ENCODE assay signal across 8 cellular contexts in genomic region chr10:102661614-102662133, GRCh38. TPM values are rescaled to one million over a fixed set of nuclear protein-coding genes. Genes with fewer than 3 reads are reported as not detected.
DNase-seq lines count a peak whose midpoint lies in the region; ATAC-seq and TF ChIP-seq lines count a peak whose summit lies in the region.

No MANE protein-coding gene starts in this region.

- no peak for DNase-seq in GM23338 (ENCODE audit: low spot score)
- DNase-seq in activated CD8-positive, alpha-beta T cell treated with anti-CD3 and anti-CD28 coated beads, Interleukin-2, amount 10 ng/mL, durations not matched to agents 7 days and 5 days = no peak
- DNase-seq in foreskin melanocyte = no peak
- no peak for DNase-seq in NK-92 treated with Interleukin-12 subunit alpha and Interleukin-12 subunit beta, amount 100 ng/mL, for 24 hours (lab: John Stamatoyannopoulos, UW)
- no peak for DNase-seq in cerebellar cortex (ENCODE audit: low spot score)

- TF ChIP-seq CTCF in DOHH2 (IDR thresholded peaks at IDR 0.05; ENCODE audit: low read depth, low read length, poor library complexity, severe bottlenecking) = no peak
- no peak for TF ChIP-seq CTCF in GM23338 (conservative IDR thresholded peaks at IDR 0.05; ENCODE audit: low read depth in 2 of 2)

- no peaks in the 10 kb centered on the region for H3K9me3 Mint-ChIP-seq in GM23338
- no peaks in the 10 kb centered on the region for H3K9me3 Mint-ChIP-seq in activated CD8-positive, alpha-beta T cell treated with anti-CD3 and anti-CD28 coated beads, Interleukin-2, amount 10 ng/mL, durations not matched to agents 7 days and 5 days (ENCODE audit: insufficient read depth)

- H3K4me1 ChIP-seq in DOHH2 (ENCODE audit: control insufficient read depth, low read length) (peaks cover 45% of the 10 kb centered on the region), GM23338 (ENCODE audit: insufficient read depth) (peaks cover 13% of the 10 kb centered on the region; the same call in 1 of the 2 replicates), mucosa of rectum (ENCODE audit: control insufficient read depth in 2 of 2, insufficient read depth in 2 of 2, low read length in 2 of 2) (peaks cover 39 to 40% of the 10 kb centered on the region in 2 donors)

- H3K27ac ChIP-seq in DOHH2 (ENCODE audit: low read depth, low read length) = peak overlapping the region; percentile 58
- no peak overlapping the region for H3K27ac ChIP-seq in GM23338 (ENCODE audit: low read depth)
- H3K27ac ChIP-seq in mucosa of rectum (ENCODE audit: low read depth in 2 of 2, low read length in 2 of 2) = peak overlapping the region; percentile 47 to 70

- H3K4me3 ChIP-seq in DOHH2 (ENCODE audit: low read length) (peak overlapping the region; percentile 59; the same call in 1 of the 2 replicates), GM23338 (no peak overlapping the region), mucosa of rectum (ENCODE audit: low read length in 2 of 2) (peak overlapping the region in 1 of 2 donors; percentile 33)

- CTCF ChIA-PET in activated CD8-positive, alpha-beta T cell treated with anti-CD3 and anti-CD28 coated beads, Interleukin-2, amount 10 ng/mL, durations not matched to agents 7 days and 5 days (lab: Charles Lee) = interaction anchor here (0.7 to 8.4 kb wide), 8 partner anchors 8 to 66 kb away, joined by 3 to 61 read pairs (median 7); partner anchors contain the start of genes ARL3, SFXN2 and TRIM8

- no peaks in the 10 kb centered on the region for H4K20me1 ChIP-seq in DOHH2 (ENCODE audit: control insufficient read depth, insufficient read depth, low read depth, low read length)
- no peaks in the 10 kb centered on the region for H4K20me1 ChIP-seq in GM23338 (replicated peaks; ENCODE audit: insufficient read depth)

- no peak overlapping the region for H2AFZ ChIP-seq in GM23338

- no peaks in the 10 kb centered on the region for H3K79me2 ChIP-seq in DOHH2 (ENCODE audit: control insufficient read depth, low read length)
- H3K79me2 ChIP-seq in GM23338 (replicated peaks; ENCODE audit: insufficient read depth) = no peaks in the 10 kb centered on the region

- H3K27me3 Mint-ChIP-seq in GM23338 (ENCODE audit: insufficient read depth, low read depth, poor library complexity) = peaks cover 13% of the 10 kb centered on the region
- no peaks in the 10 kb centered on the region for H3K27me3 Mint-ChIP-seq in activated CD8-positive, alpha-beta T cell treated with anti-CD3 and anti-CD28 coated beads, Interleukin-2, amount 10 ng/mL, durations not matched to agents 7 days and 5 days (ENCODE audit: low read depth)

- H3K36me3 Mint-ChIP-seq in GM23338 (ENCODE audit: low read depth) = peaks cover 13% of the 10 kb centered on the region
- H3K36me3 Mint-ChIP-seq in activated CD8-positive, alpha-beta T cell treated with anti-CD3 and anti-CD28 coated beads, Interleukin-2, amount 10 ng/mL, durations not matched to agents 7 days and 5 days (ENCODE audit: low read depth) = peaks cover 19% of the 10 kb centered on the region

- H3K9me3 ChIP-seq in DOHH2 (ENCODE audit: control insufficient read depth, insufficient read depth, low read length) = no peaks in the 10 kb centered on the region
- H3K9me3 ChIP-seq in mucosa of rectum (ENCODE audit: control insufficient read depth in 2 of 2, low read length in 2 of 2) = no peaks in the 10 kb centered on the region

- POLR2A ChIA-PET in activated CD8-positive, alpha-beta T cell treated with anti-CD3 and anti-CD28 coated beads, Interleukin-2, amount 10 ng/mL, durations not matched to agents 7 days and 5 days (lab: Charles Lee) = interaction anchor here (0.6 to 5.1 kb wide), 8 partner anchors 8 to 266 kb away, joined by 3 to 49 read pairs (median 10); partner anchors contain the start of genes ARL3, NFKB2, SFXN2 and TRIM8

- H3K4me2 ChIP-seq in DOHH2 (ENCODE audit: low read length) (peak overlapping the region; percentile 80), GM23338 (peak overlapping the region; percentile 58)

- H3F3A ChIP-seq in DOHH2 (ENCODE audit: control insufficient read depth, insufficient read depth) = peaks cover 11% of the 10 kb centered on the region; the same call in 1 of the 2 replicates
- H3F3A ChIP-seq in GM23338 (replicated peaks; ENCODE audit: low read depth) = no peaks in the 10 kb centered on the region

- H3K36me3 ChIP-seq in DOHH2 (ENCODE audit: control insufficient read depth, low read length) (peaks cover 21% of the 10 kb centered on the region), GM23338 (ENCODE audit: insufficient read depth) (no peaks in the 10 kb centered on the region), mucosa of rectum (ENCODE audit: control insufficient read depth in 2 of 2, insufficient read depth in 2 of 2, low read length in 2 of 2) (peaks cover 8% of the 10 kb centered on the region in 2 donors)

- H3K27me3 ChIP-seq in DOHH2 (ENCODE audit: control insufficient read depth, low read length) = no peaks in the 10 kb centered on the region
- H3K27me3 ChIP-seq in GM23338 (ENCODE audit: insufficient read depth) = no peaks in the 10 kb centered on the region
- H3K27me3 ChIP-seq in mucosa of rectum (ENCODE audit: control insufficient read depth in 2 of 2, insufficient read depth in 2 of 2, low read length in 2 of 2) = no peaks in the 10 kb centered on the region

- no peak overlapping the region for H3K27ac Mint-ChIP-seq in GM23338
- H3K27ac Mint-ChIP-seq in activated CD8-positive, alpha-beta T cell treated with anti-CD3 and anti-CD28 coated beads, Interleukin-2, amount 10 ng/mL, durations not matched to agents 7 days and 5 days = peak overlapping the region; percentile 91

- peaks cover 13% of the 10 kb centered on the region; the same call in 2 of the 3 replicates for H3K4me1 Mint-ChIP-seq in GM23338
- peaks cover 54% of the 10 kb centered on the region for H3K4me1 Mint-ChIP-seq in activated CD8-positive, alpha-beta T cell treated with anti-CD3 and anti-CD28 coated beads, Interleukin-2, amount 10 ng/mL, durations not matched to agents 7 days and 5 days (ENCODE audit: low read depth)

- H3K4me3 Mint-ChIP-seq in GM23338 = no peak overlapping the region
- H3K4me3 Mint-ChIP-seq in activated CD8-positive, alpha-beta T cell treated with anti-CD3 and anti-CD28 coated beads, Interleukin-2, amount 10 ng/mL, durations not matched to agents 7 days and 5 days = peak overlapping the region; percentile 54

- H3K9ac ChIP-seq in mucosa of rectum (ENCODE audit: low read depth in 1 of 2, low read length in 2 of 2) = no peak overlapping the region

- ATAC-seq in GM23338 (no peak), HG03469 (IDR thresholded peaks at IDR 0.05; ENCODE audit: unreplicated experiment) (no peak)
- peak; percentile 19 for ATAC-seq in activated CD8-positive, alpha-beta T cell treated with anti-CD3 and anti-CD28 coated beads, Interleukin-2, amount 10 ng/mL, durations not matched to agents 7 days and 5 days

- H3K9me2 ChIP-seq in DOHH2 (replicated peaks; ENCODE audit: control insufficient read depth, low read length) = no peaks in the 10 kb centered on the region
- no peaks in the 10 kb centered on the region for H3K9me2 ChIP-seq in GM23338 (ENCODE audit: insufficient read depth)

TF ChIP-seq in GM23338, 12 proteins besides CTCF, POLR2A, EP300 and RAD21 (continues in another document):
- TF ChIP-seq REST (IDR thresholded peaks at IDR 0.05; ENCODE audit: unreplicated experiment) (no peak), EZH2phosphoT487 (IDR thresholded peaks at IDR 0.05; ENCODE audit: unreplicated experiment) (no peak), NANOG (IDR thresholded peaks at IDR 0.05; ENCODE audit: borderline replicate concordance) (no peak)

RNA-seq across cellular contexts. Expression of gene TRIM8, which starts 17.4 kb away (rescaled TPM):
- total RNA-seq in GM23338 (2014; rRNA removed; shearing (Covaris generic)) = 33.4 and 36.7 TPM in 2 replicates
- 15.1 and 20.2 TPM in 2 replicates for polyA plus RNA-seq in GM23338 (2016; fragmentation: Nextera tagmentation; extraction: Ambion mirVana)
- 10 to 100 TPM; 45.0 to 47.1 TPM for total RNA-seq in activated CD8-positive, alpha-beta T cell treated with anti-CD3 and anti-CD28 coated beads, Interleukin-2, amount 10 ng/mL, durations not matched to agents 7 days and 5 days

RNA-seq across cellular contexts. Expression of gene ARL3, which starts 52.5 kb away (rescaled TPM):
- 8.5 and 9.4 TPM in 2 replicates for total RNA-seq in GM23338 (2014; rRNA removed; shearing (Covaris generic))
- polyA plus RNA-seq in GM23338 (2016; fragmentation: Nextera tagmentation; extraction: Ambion mirVana) = 22.6 and 23.0 TPM in 2 replicates
- 1 to 10 TPM; 4.7 to 5.2 TPM for total RNA-seq in activated CD8-positive, alpha-beta T cell treated with anti-CD3 and anti-CD28 coated beads, Interleukin-2, amount 10 ng/mL, durations not matched to agents 7 days and 5 days

RNA-seq across cellular contexts. Expression of gene SFXN2, which starts 52.8 kb away (rescaled TPM):
- total RNA-seq in GM23338 (2014; rRNA removed; shearing (Covaris generic)) = 5.7 and 9.1 TPM in 2 replicates
- polyA plus RNA-seq in GM23338 (2016; fragmentation: Nextera tagmentation; extraction: Ambion mirVana) = 6.2 and 7.2 TPM in 2 replicates
- 10 to 100 TPM; 22.2 TPM for total RNA-seq in activated CD8-positive, alpha-beta T cell treated with anti-CD3 and anti-CD28 coated beads, Interleukin-2, amount 10 ng/mL, durations not matched to agents 7 days and 5 days
